17 cellular contexts compared by ENCODE assay signal in the genomic region with DNA sequence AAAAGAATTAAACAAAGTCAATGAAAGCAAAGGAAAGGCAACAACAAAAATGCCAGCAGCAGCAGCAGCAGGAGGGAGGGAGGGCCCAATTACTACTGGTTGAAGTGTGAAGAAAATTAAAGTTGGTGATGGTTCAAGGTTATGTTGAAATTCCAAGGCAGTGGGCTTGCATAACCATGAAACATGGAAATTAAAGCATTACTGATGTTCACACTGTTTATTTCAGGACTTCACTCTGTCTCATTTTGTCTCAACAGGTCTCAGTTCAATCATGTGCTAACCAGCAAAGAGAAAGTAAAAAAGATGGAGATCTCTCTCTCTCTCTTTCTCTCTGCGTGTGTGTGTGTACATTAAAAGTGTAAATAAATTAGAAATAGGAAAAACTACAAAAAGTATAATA.
A peak's percentile ranks its signal among the peaks of the same experiment; 100 is the strongest.
DNase-seq lines count a peak whose midpoint lies in the region; ATAC-seq and TF ChIP-seq lines count a peak whose summit lies in the region.
"Had no signal": no experiment of that assay in that cellular context is flagged by ENCODE, and none has a peak within 500 bp of the region (broad histone marks: within the 10 kb centered on the region; RNA-seq: fewer than 3 reads in every experiment).

No MANE protein-coding gene starts in this region.

- H3K27ac ChIP-seq in left ventricle myocardium inferior (replicated peaks) (no peak overlapping the region), suprapubic skin (peak overlapping the region; percentile 15)

- no peak for DNase-seq in Right ventricle myocardium superior
- DNase-seq in left ventricle myocardium inferior = no peak
- peak; percentile 4 for DNase-seq in epithelial cell of esophagus (ENCODE audit: low read depth)
- peak; percentile 9 for DNase-seq in myocyte (ENCODE audit: low read depth)
- DNase-seq in suprapubic skin (ENCODE audit: low spot score in 2 of 2) = no peak
- DNase-seq in SKM-1 (lab: John Stamatoyannopoulos, UW; ENCODE audit: unreplicated experiment) = no peak
- DNase-seq in NCI-H2227 (lab: John Stamatoyannopoulos, UW; ENCODE audit: unreplicated experiment) = no peak
- DNase-seq: BE2C; DMS79; Karpas-422; NCI-H1092 treated with DMSO at 0.1 percent for 48 hours; NCI-H146; NCI-H2029; NCI-H2171; NK-92 treated with Interleukin-12 subunit alpha and Interleukin-12 subunit beta, amount 100 ng/mL, for 24 hours; SW 1271 had no signal

- H3K9me3 ChIP-seq in left ventricle myocardium inferior (replicated peaks) (peaks cover 5% of the 10 kb centered on the region), suprapubic skin (no peaks in the 10 kb centered on the region)
- H3K9me3 ChIP-seq: BE2C had no signal

- no peaks in the 10 kb centered on the region for H3K36me3 ChIP-seq in left ventricle myocardium inferior
- no peaks in the 10 kb centered on the region for H3K36me3 ChIP-seq in suprapubic skin
- H3K36me3 ChIP-seq: BE2C had no signal

- H3K4me3 ChIP-seq in left ventricle myocardium inferior (no peak overlapping the region), epithelial cell of esophagus (ENCODE audit: low read length) (no peak overlapping the region), suprapubic skin (no peak overlapping the region)

- no peak for TF ChIP-seq EP300 in suprapubic skin (IDR thresholded peaks at IDR 0.05)

- no peaks in the 10 kb centered on the region for H3K4me1 ChIP-seq in left ventricle myocardium inferior
- H3K4me1 ChIP-seq in suprapubic skin = no peaks in the 10 kb centered on the region
- H3K4me1 ChIP-seq: BE2C had no signal

- TF ChIP-seq CTCF in left ventricle myocardium inferior (IDR thresholded peaks at IDR 0.05; ENCODE audit: borderline replicate concordance) (no peak), epithelial cell of esophagus (IDR thresholded peaks at IDR 0.05; ENCODE audit: insufficient read depth, low read depth, low read length, missing control alignments) (no peak), suprapubic skin (IDR thresholded peaks at IDR 0.05) (no peak)

- ATAC-seq in Right ventricle myocardium superior (ENCODE audit: poor library complexity) (peak; percentile 56), GM21529 (IDR thresholded peaks at IDR 0.05; ENCODE audit: unreplicated experiment) (no peak)

- TF ChIP-seq POLR2A in suprapubic skin (IDR thresholded peaks at IDR 0.05) = no peak

- 15% methylated on average over 1 of the region's 1 CpG for WGBS in suprapubic skin

- intact Hi-C loops in Right ventricle myocardium superior (cut with DNase I) (no loop called here), left ventricle myocardium inferior (cut with micrococcal nuclease) (no loop called here)

- H3K27me3 ChIP-seq in left ventricle myocardium inferior (ENCODE audit: low read depth) (no peaks in the 10 kb centered on the region), suprapubic skin (no peaks in the 10 kb centered on the region)
- H3K27me3 ChIP-seq: BE2C had no signal

Comparison
In these comparisons a context has a peak if more than half of its experiments do, and no peak if none do; other contexts are left out.
1. DNase-seq: peak in epithelial cell of esophagus (single experiment) and myocyte (single experiment); none in Right ventricle myocardium superior (single experiment), left ventricle myocardium inferior (single experiment), suprapubic skin (0 of 2), SKM-1 (single experiment) and NCI-H2227 (single experiment).